ENCODE assay signal across 14 cellular contexts in genomic region chr1:225977937-225978748, GRCh38. TPM values are rescaled to one million over a fixed set of nuclear protein-coding genes. Genes with fewer than 3 reads are reported as not detected.
DNase-seq lines count a peak whose midpoint lies in the region; ATAC-seq, FAIRE-seq and TF ChIP-seq lines count a peak whose summit lies in the region.
"Had no signal": no experiment of that assay in that cellular context is flagged by ENCODE, and none has a peak within 500 bp of the region (broad histone marks: within the 10 kb centered on the region; RNA-seq: fewer than 3 reads in every experiment).

No MANE protein-coding gene starts in this region.

- H4K20me1 ChIP-seq in K562 (replicated peaks; ENCODE audit: control insufficient read depth, insufficient read depth, low read length): no peaks in the 10 kb centered on the region

- H3K9me3 ChIP-seq in K562 (replicated peaks; ENCODE audit: control insufficient read depth, insufficient read depth, low read depth, low read length) (peaks cover 16% of the 10 kb centered on the region), thyroid gland (no peaks in the 10 kb centered on the region)
- H3K9me3 ChIP-seq: uterus had no signal

- peak in 1 of 2 experiments; percentile 39; a peak in 2 of 4 replicates for TF ChIP-seq RAD21 in K562 (CRISPR knock-in tag; conservative IDR thresholded peaks at IDR 0.05 in 1 of 2, IDR thresholded peaks at IDR 0.05 in 1 of 2)

- H3K4me1 ChIP-seq in K562 (replicated peaks in 1 of 2; ENCODE audit: control insufficient read depth in 2 of 2, insufficient read depth in 2 of 2, low read length in 2 of 2) (peaks cover 1 to 7% of the 10 kb centered on the region in 2 experiments; a peak in 4 of 5 replicates), thyroid gland (no peaks in the 10 kb centered on the region)
- H3K4me1 ChIP-seq: uterus had no signal

- POLR2A ChIA-PET in K562 (lab: Yijun Ruan, JAX): interaction anchor here (0.7 to 1.3 kb wide), 9 partner anchors 15 to 1302 kb away, joined by 3 to 9 read pairs (median 3); partner anchors contain the start of gene H3-3A

- H3K36me3 ChIP-seq in K562 (ENCODE audit: control insufficient read depth, insufficient read depth, low read length) (peaks cover 54% of the 10 kb centered on the region), thyroid gland (peaks cover 7 to 19% of the 10 kb centered on the region in 2 donors)
- H3K36me3 ChIP-seq: uterus had no signal

- H3K9me1 ChIP-seq in K562 (ENCODE audit: control insufficient read depth, insufficient read depth, low read length): no peaks in the 10 kb centered on the region

- peak in 2 of 3 experiments; percentile 25 to 33; a peak in 1 of 6 replicates for TF ChIP-seq CTCF in K562 (IDR thresholded peaks at IDR 0.05 in 2 of 3, conservative IDR thresholded peaks at IDR 0.05 in 1 of 3; ENCODE audit: insufficient read depth in 2 of 3, low read depth in 1 of 3, low read length in 3 of 3)
- no peak for TF ChIP-seq CTCF in thyroid gland (IDR thresholded peaks at IDR 0.05)
- no peak for TF ChIP-seq CTCF in foreskin fibroblast (IDR thresholded peaks at IDR 0.05; ENCODE audit: low read depth, low read length)

- H3K9ac ChIP-seq in K562 (ENCODE audit: insufficient read depth in 1 of 2, low read depth in 2 of 2, low read length in 2 of 2): no peak overlapping the region

- no TSS peak for BruUV-seq in K562 (replicated peaks; lab: Mats Ljungman, UMichigan)

- ATAC-seq in GM18505 (IDR thresholded peaks at IDR 0.05; ENCODE audit: unreplicated experiment) (peak; percentile 59), GM21360 (IDR thresholded peaks at IDR 0.05; ENCODE audit: unreplicated experiment) (peak; percentile 62), HG03175 (IDR thresholded peaks at IDR 0.05; ENCODE audit: unreplicated experiment) (peak; percentile 78), K562 (peak; percentile 19)

- no peak overlapping the region for H3K4me3 ChIP-seq in K562
- no peak overlapping the region for H3K4me3 ChIP-seq in thyroid gland (replicated peaks in 1 of 3)
- no peak overlapping the region for H3K4me3 ChIP-seq in foreskin fibroblast (ENCODE audit: low read depth in 1 of 2, low read length in 2 of 2)
- H3K4me3 ChIP-seq: SK-N-MC, spleen, uterus had no signal

- H3K27me3 ChIP-seq in K562 (ENCODE audit: control insufficient read depth in 2 of 2, insufficient read depth in 2 of 2, low read length in 2 of 2): no peaks in the 10 kb centered on the region
- H3K27me3 ChIP-seq in thyroid gland: no peaks in the 10 kb centered on the region
- H3K27me3 ChIP-seq: spleen, uterus had no signal

- FAIRE-seq in K562 (lab: Jason Lieb, UNC): no peak

- 0 out of 3 replicates have a peak, but pooled peaks cover 3% of the 10 kb centered on the region for H3K79me2 ChIP-seq in K562 (ENCODE audit: control insufficient read depth, insufficient read depth, low read length)

- no peak overlapping the region for H3K4me2 ChIP-seq in K562 (ENCODE audit: insufficient read depth, low read length)

- DNase-seq in K562 (ENCODE audit: extremely low read depth in 1 of 4, low spot score in 3 of 4): peak in 1 of 4 experiments; percentile 35
- no peak for DNase-seq in thyroid gland
- no peak for DNase-seq in anterior cingulate cortex (lab: John Stamatoyannopoulos, UW)
- DNase-seq in stimulated activated CD4-positive, alpha-beta T cell treated with anti-CD3 and anti-CD28 coated beads, Interleukin-15, amount 100 ng/mL, for 24 hours: no peak
- no peak for DNase-seq in foreskin fibroblast
- DNase-seq: KG1, mammary epithelial cell, spleen, uterus had no signal

- TF ChIP-seq EP300 in K562 (IDR thresholded peaks at IDR 0.05; ENCODE audit: low read length): no peak

- in situ Hi-C loops in K562 (cut with MboI): no loop called here

- WGBS in K562 (ENCODE audit: insufficient coverage, low coverage, missing lambda C conversion rate): 88% methylated on average over 15 of the region's 15 CpGs
- WGBS in thyroid gland, 2 donors: 88 to 91% methylated on average over 12 to 15 of the region's 15 CpGs

- intact Hi-C loops in K562 (cut with micrococcal nuclease): loop anchor here (5.0 to 10.0 kb wide), 5 partner anchors 133 to 426 kb away; partner anchors contain the start of gene ENAH
- intact Hi-C loops in thyroid gland (cut with DNase I): no loop called here

- CTCF ChIA-PET in K562 (lab: Yijun Ruan, JAX; ENCODE audit: low intra/inter-chr PET ratio): interaction anchor here (0.7 to 6.7 kb wide), 3 partner anchors 86 to 503 kb away, joined by 3 to 133 read pairs (median 4); no protein-coding TSS in a partner anchor

- H2AFZ ChIP-seq in K562 (ENCODE audit: low read depth, low read length): no peak overlapping the region

- H3K27ac ChIP-seq in K562 (ENCODE audit: extremely low read depth, low read depth, low read length) (no peak overlapping the region), thyroid gland (no peak overlapping the region)
- H3K27ac ChIP-seq: SK-N-MC, uterus had no signal

- no peak for TF ChIP-seq POLR2A in GM18505 (IDR thresholded peaks at IDR 0.05; ENCODE audit: borderline replicate concordance, extremely low read depth, insufficient read depth, insufficient read length)
- TF ChIP-seq POLR2A in K562 (conservative IDR thresholded peaks at IDR 0.05): 0 out of 2 replicates have a peak, but pooled peaks have one; percentile 15
- no peak for TF ChIP-seq POLR2A in thyroid gland (IDR thresholded peaks at IDR 0.05)

TF ChIP-seq in K562, 482 proteins besides CTCF, POLR2A, EP300 and RAD21 (continues in another document):
- TF ChIP-seq ZSCAN29 (IDR thresholded peaks at IDR 0.05): no peak
- TF ChIP-seq POLR2AphosphoS5 (IDR thresholded peaks at IDR 0.05; ENCODE audit: control insufficient read depth, insufficient read depth, low read depth, low read length): peak; percentile 27; the same call in 1 of the 2 replicates

RNA-seq across cellular contexts. Expression of gene SDE2, which starts 21.0 kb away (rescaled TPM):
- 30.3 and 54.4 TPM in 2 replicates for total RNA-seq in K562 (2011; cell fraction: chromatin; rRNA removed; ENCODE audit: low replicate concordance)
- 21.3 and 22.5 TPM in 2 replicates for total RNA-seq in K562 (2011; cell fraction: nucleolus; rRNA removed)
- 40.9 and 49.1 TPM in 2 replicates for total RNA-seq in K562 (2011; cell fraction: nucleoplasm; rRNA removed)
- total RNA-seq in K562 (2014; rRNA removed) (44.9 and 46.0 TPM in 2 replicates), K562 (2014; rRNA removed; fragmentation: Illumina TruSeq; extraction: Trizol) (62.3 and 72.5 TPM in 2 replicates), K562 (2015; rRNA removed; fragmentation: Illumina TruSeq; extraction: Trizol) (42.7 and 43.0 TPM in 2 replicates), K562 (2021) (45.3 and 50.5 TPM in 2 replicates), thyroid gland (10 to 100 TPM; 19.9 to 41.0 (median 27.3) TPM)
- polyA plus RNA-seq in K562 (2011; rRNA removed) (35.6 and 49.1 TPM in 2 replicates), K562 (2014; fragmentation: Illumina TruSeq; extraction: Trizol) (35.7 and 39.9 TPM in 2 replicates), K562 (2014; fragmentation: Nextera tagmentation; extraction: Ambion mirVana) (10 to 100 TPM; 14.3 to 19.3 TPM), K562 (2014; rRNA removed) (44.6 and 46.1 TPM in 2 replicates)
- 19.9 and 37.9 TPM in 2 replicates for polyA plus RNA-seq in K562 (2011; cell fraction: cytosol; rRNA removed)
- polyA plus RNA-seq in K562 (2011; cell fraction: nucleus; rRNA removed): 10.7 and 11.3 TPM in 2 replicates
- polyA plus RNA-seq in K562 (2012): 13.2 and 19.6 TPM in 2 replicates
- polyA minus RNA-seq in K562 (2011; rRNA and poly(A)+ RNA removed): 55.7 and 62.4 TPM in 2 replicates
- polyA minus RNA-seq in K562 (2011; cell fraction: cytosol; rRNA and poly(A)+ RNA removed): 24.8 and 29.7 TPM in 2 replicates
- 11.2 and 15.9 TPM in 2 replicates for polyA minus RNA-seq in K562 (2011; cell fraction: nucleus; rRNA and poly(A)+ RNA removed)

RNA-seq across cellular contexts. Expression of gene LEFTY2, which starts 37.1 kb away (rescaled TPM):
- 0.23 TPM in 1 of 2 replicates, not detected in the other for total RNA-seq in K562 (2011; cell fraction: chromatin; rRNA removed; ENCODE audit: low replicate concordance)
- total RNA-seq in K562 (2011; cell fraction: nucleolus; rRNA removed): not detected in 2 replicates
- 0.29 TPM in 1 of 2 replicates, not detected in the other for total RNA-seq in K562 (2011; cell fraction: nucleoplasm; rRNA removed)
- total RNA-seq in K562 (2014; rRNA removed): 0.08 and 0.14 TPM in 2 replicates
- total RNA-seq in K562 (2014; rRNA removed; fragmentation: Illumina TruSeq; extraction: Trizol): not detected in 2 replicates
- not detected in 2 replicates for total RNA-seq in K562 (2015; rRNA removed; fragmentation: Illumina TruSeq; extraction: Trizol)
- not detected in 2 replicates for total RNA-seq in K562 (2021)
- polyA plus RNA-seq in K562 (2011; rRNA removed): 0.04 and 0.07 TPM in 2 replicates
- polyA plus RNA-seq in K562 (2011; cell fraction: cytosol; rRNA removed): 0.03 and 0.06 TPM in 2 replicates
- 0.06 TPM in 1 of 2 replicates, not detected in the other for polyA plus RNA-seq in K562 (2011; cell fraction: nucleus; rRNA removed)
- polyA plus RNA-seq in K562 (2012): 0.04 TPM in 2 replicates
- not detected in 2 replicates for polyA plus RNA-seq in K562 (2014; fragmentation: Illumina TruSeq; extraction: Trizol)
- polyA plus RNA-seq in K562 (2014; fragmentation: Nextera tagmentation; extraction: Ambion mirVana): not detected
- polyA plus RNA-seq in K562 (2014; rRNA removed): 0.78 TPM in 1 of 2 replicates, not detected in the other
- not detected in 2 replicates for polyA minus RNA-seq in K562 (2011; rRNA and poly(A)+ RNA removed)
- not detected in 2 replicates for polyA minus RNA-seq in K562 (2011; cell fraction: cytosol; rRNA and poly(A)+ RNA removed)
- not detected in 2 replicates for polyA minus RNA-seq in K562 (2011; cell fraction: nucleus; rRNA and poly(A)+ RNA removed)
- total RNA-seq in thyroid gland: under 1 TPM in 2 of 4 donors, not detected in 2; 0.11 to 0.29 TPM
- total RNA-seq: activated naive CD4-positive, alpha-beta T cell treated with anti-CD3 and anti-CD28 coated beads, Interleukin-2, amount 50 U/mL, for 72 hours; mammary epithelial cell had no signal
- polyA plus RNA-seq: mammary epithelial cell had no signal

RNA-seq across cellular contexts. Expression of gene PYCR2, which starts 54.1 kb away (rescaled TPM):
- total RNA-seq in K562 (2011; cell fraction: chromatin; rRNA removed; ENCODE audit: low replicate concordance): 118 and 268 TPM in 2 replicates
- total RNA-seq in K562 (2011; cell fraction: nucleolus; rRNA removed): 193 and 210 TPM in 2 replicates
- total RNA-seq in K562 (2011; cell fraction: nucleoplasm; rRNA removed): 181 and 191 TPM in 2 replicates
- total RNA-seq in K562 (2014; rRNA removed): 162 and 176 TPM in 2 replicates
- total RNA-seq in K562 (2014; rRNA removed; fragmentation: Illumina TruSeq; extraction: Trizol): 75.2 and 76.7 TPM in 2 replicates
- total RNA-seq in K562 (2015; rRNA removed; fragmentation: Illumina TruSeq; extraction: Trizol): 79.2 and 83.5 TPM in 2 replicates
- total RNA-seq in K562 (2021): 200 and 219 TPM in 2 replicates
- polyA plus RNA-seq in K562 (2011; rRNA removed): 127 and 246 TPM in 2 replicates
- polyA plus RNA-seq in K562 (2011; cell fraction: cytosol; rRNA removed): 168 and 216 TPM in 2 replicates
- 321 and 394 TPM in 2 replicates for polyA plus RNA-seq in K562 (2011; cell fraction: nucleus; rRNA removed)
- 161 and 213 TPM in 2 replicates for polyA plus RNA-seq in K562 (2012)
- 154 and 187 TPM in 2 replicates for polyA plus RNA-seq in K562 (2014; fragmentation: Illumina TruSeq; extraction: Trizol)
- polyA plus RNA-seq in K562 (2014; fragmentation: Nextera tagmentation; extraction: Ambion mirVana): 1 to 10 TPM; 5.5 to 7.9 TPM
- 195 and 208 TPM in 2 replicates for polyA plus RNA-seq in K562 (2014; rRNA removed)
- polyA minus RNA-seq in K562 (2011; rRNA and poly(A)+ RNA removed): 79.4 and 82.2 TPM in 2 replicates
- polyA minus RNA-seq in K562 (2011; cell fraction: cytosol; rRNA and poly(A)+ RNA removed): 58.5 and 79.5 TPM in 2 replicates
- polyA minus RNA-seq in K562 (2011; cell fraction: nucleus; rRNA and poly(A)+ RNA removed): 66.8 and 85.3 TPM in 2 replicates
- 10 to 100 TPM; 38.8 to 55.0 (median 41.0) TPM for total RNA-seq in thyroid gland

Comparison
In these comparisons a context has a peak if more than half of its experiments do, and no peak if none do; other contexts are left out.
1. ATAC-seq: peak in every context shown above with its lines; median percentile 78 in HG03175; 62 in GM21360; 59 in GM18505; 19 in K562.
2. CTCF ChIP-seq: peak in K562 (2 of 3); none in thyroid gland (0 of 6) and foreskin fibroblast (single experiment).